Comparison of ENCODE assay signal across 23 cellular contexts in genomic region chr22:27463121-27463520, GRCh38.
"Had no signal": no experiment of that assay in that cellular context is flagged by ENCODE, and none has a peak within 500 bp of the region (broad histone marks: within the 10 kb centered on the region; RNA-seq: fewer than 3 reads in every experiment).

No MANE protein-coding gene starts in this region.

- FAIRE-seq: kidney had no signal

- H3K9me3 ChIP-seq: adrenal gland, left lung, psoas muscle, transverse colon had no signal

- H3K27ac ChIP-seq: adrenal gland, cardiac muscle cell, heart left ventricle, left lung, psoas muscle, transverse colon, VCaP had no signal

- DNase-seq: activated CD4-positive, alpha-beta memory T cell treated with anti-CD3 and anti-CD28 coated beads for 36 hours; activated CD4-positive, alpha-beta T cell treated with anti-CD3 and anti-CD28 coated beads for 1 hour; activated gamma-delta T cell treated with Interleukin-2 at 50 U/mL for 16 hours; activated T-cell treated with anti-CD3 and anti-CD28 coated beads for 4 hours; adrenal gland; dermis blood vessel endothelial cell; heart left ventricle; kidney; left lung; mammary epithelial cell; naive B cell; psoas muscle; right cardiac atrium; stimulated activated CD4-positive, alpha-beta T cell treated with anti-CD3 and anti-CD28 coated beads, Interleukin-2, amount 100 ng/mL, for 24 hours; stimulated activated naive CD4-positive, alpha-beta T cell treated with Interleukin-2 at 50 U/mL for 16 hours; T-helper 2 cell; transverse colon had no signal

- ATAC-seq: activated naive CD4-positive, alpha-beta T cell treated with anti-CD3 and anti-CD28 coated beads, Interleukin-2, amount 50 U/mL, for 72 hours; gastroesophageal sphincter; heart left ventricle; left lung; psoas muscle; right cardiac atrium had no signal

- H3K4me1 ChIP-seq: adrenal gland, heart left ventricle, left lung, psoas muscle, transverse colon had no signal

- H3K4me1 Mint-ChIP-seq: naive B cell had no signal

- H3K4me3 Mint-ChIP-seq: activated CD4-positive, alpha-beta memory T cell treated with anti-CD3 and anti-CD28 coated beads for 36 hours; activated T-helper 1 cell treated with anti-CD3 and anti-CD28 coated beads, Interleukin-12 subunit alpha, Interleukin-12 subunit beta, Interleukin-2, Interleukin-4 antibody, amounts not matched to agents 30 ng/mL and 10 ng/mL and 1 ng/mL, durations not matched to agents 14 hours and 24 hours and 36 hours had no signal

- H3K36me3 Mint-ChIP-seq: activated CD4-positive, alpha-beta memory T cell treated with anti-CD3 and anti-CD28 coated beads for 36 hours; naive B cell had no signal

- H3K27me3 Mint-ChIP-seq: activated CD4-positive, alpha-beta memory T cell treated with anti-CD3 and anti-CD28 coated beads for 36 hours had no signal

- H3K9me3 Mint-ChIP-seq: activated naive CD4-positive, alpha-beta T cell treated with anti-CD3 and anti-CD28 coated beads, Interleukin-2, amount 50 U/mL, for 72 hours; activated T-helper 1 cell treated with anti-CD3 and anti-CD28 coated beads, Interleukin-12 subunit alpha, Interleukin-12 subunit beta, Interleukin-2, Interleukin-4 antibody, amounts not matched to agents 30 ng/mL and 10 ng/mL and 1 ng/mL, durations not matched to agents 14 hours and 24 hours and 36 hours; neural crest cell had no signal

- H3K27ac Mint-ChIP-seq: activated CD4-positive, alpha-beta memory T cell treated with anti-CD3 and anti-CD28 coated beads for 36 hours; activated naive CD4-positive, alpha-beta T cell treated with anti-CD3 and anti-CD28 coated beads, Interleukin-2, amount 50 U/mL, for 72 hours; activated T-helper 1 cell treated with anti-CD3 and anti-CD28 coated beads, Interleukin-12 subunit alpha, Interleukin-12 subunit beta, Interleukin-2, Interleukin-4 antibody, amounts not matched to agents 30 ng/mL and 10 ng/mL and 1 ng/mL, durations not matched to agents 14 hours and 24 hours and 36 hours; naive B cell had no signal

- H3K27me3 ChIP-seq: cardiac muscle cell, transverse colon had no signal

- H3K36me3 ChIP-seq: adrenal gland, cardiac muscle cell, gastroesophageal sphincter, heart left ventricle, left lung, transverse colon had no signal

- H3K4me3 ChIP-seq: adrenal gland, cardiac muscle cell, gastroesophageal sphincter, heart left ventricle, left lung, psoas muscle, transverse colon had no signal
